Comparison of ENCODE assay signal across 14 cellular contexts in genomic region chr5:142808778-142809606, GRCh38. TPM values are rescaled to one million over a fixed set of nuclear protein-coding genes. Genes with fewer than 3 reads are reported as not detected.
A peak's percentile ranks its signal among the peaks of the same experiment; 100 is the strongest.
DNase-seq lines count a peak whose midpoint lies in the region; ATAC-seq, FAIRE-seq and TF ChIP-seq lines count a peak whose summit lies in the region.
"Had no signal": no experiment of that assay in that cellular context is flagged by ENCODE, and none has a peak within 500 bp of the region (broad histone marks: within the 10 kb centered on the region; RNA-seq: fewer than 3 reads in every experiment).

No MANE protein-coding gene starts in this region.

- no TSS peak for BruUV-seq in HepG2 (replicated peaks; lab: Mats Ljungman, UMichigan)

- no peaks in the 10 kb centered on the region for H3K9me3 ChIP-seq in HepG2 (ENCODE audit: low read length)
- no peaks in the 10 kb centered on the region for H3K9me3 ChIP-seq in right lobe of liver

- TF ChIP-seq POLR2A in HepG2 (IDR thresholded peaks at IDR 0.05; ENCODE audit: insufficient read depth in 1 of 2, low read depth in 2 of 2, low read length in 2 of 2), result no peak
- no peak for TF ChIP-seq POLR2A in right lobe of liver (IDR thresholded peaks at IDR 0.05)

- peaks cover 17% of the 10 kb centered on the region for H3K79me2 ChIP-seq in HepG2 (ENCODE audit: insufficient read depth, low read length)

- H3K9ac ChIP-seq in HepG2 (ENCODE audit: insufficient read depth, low read depth, low read length), result no peak overlapping the region

- intact Hi-C loops in HepG2 (cut with micrococcal nuclease; ENCODE audit: unreplicated experiment), result no loop called here
- intact Hi-C loops in right lobe of liver (cut with DNase I), result no loop called here

- in situ Hi-C loops in HepG2 (cut with HindIII; ENCODE audit: extremely low pct_ligation_motif_present, low pct_unique_long_range_greater_than_20kb), result no loop called here

- H4K20me1 ChIP-seq in HepG2 (ENCODE audit: insufficient read depth, low read length), result no peaks in the 10 kb centered on the region

- H3K27ac ChIP-seq in HepG2 (ENCODE audit: extremely low read length, insufficient read depth, low read length) (no peak overlapping the region), right lobe of liver (no peak overlapping the region)

- H3K4me1 ChIP-seq in HepG2 (ENCODE audit: insufficient read depth, low read length) (peaks cover 80% of the 10 kb centered on the region), right lobe of liver (peaks cover 0 to 37% (median 7%) of the 10 kb centered on the region in 4 donors)

- H3K36me3 ChIP-seq in HepG2 (replicated peaks in 1 of 2; ENCODE audit: control insufficient read depth in 1 of 2, insufficient read depth in 2 of 2, low read length in 2 of 2), result no peaks in the 10 kb centered on the region
- no peaks in the 10 kb centered on the region for H3K36me3 ChIP-seq in right lobe of liver

- CTCF ChIA-PET in HepG2 (lab: Yijun Ruan, JAX; ENCODE audit: low intra/inter-chr PET ratio, low total read pairs), result no interaction called here

- DNase-seq in HepG2 (ENCODE audit: low spot score) (no peak), right lobe of liver (no peak), NCI-H524 treated with DMSO at 0.1 percent for 48 hours (lab: John Stamatoyannopoulos, UW) (peak; percentile 89), globus pallidus (ENCODE audit: low spot score) (peak; percentile 31), COR-L47 (lab: John Stamatoyannopoulos, UW) (no peak), dermis blood vessel endothelial cell (no peak), GF-D8 (lab: John Stamatoyannopoulos, UW) (no peak)
- DNase-seq in activated CD4-positive, CD25-positive, alpha-beta regulatory T cell treated with anti-CD3 and anti-CD28 coated beads, Interleukin-2, amount 50 U/mL, for 72 hours, result no peak
- DNase-seq: activated CD4-positive, alpha-beta T cell treated with anti-CD3 and anti-CD28 coated beads for 4 hours; activated gamma-delta T cell treated with Interleukin-2 at 50 U/mL for 16 hours; DMS153; stimulated activated CD4-positive, alpha-beta T cell treated with anti-CD3 and anti-CD28 coated beads, Interleukin-2, amount 100 ng/mL, for 48 hours; T1000 had no signal

- H3K4me3 ChIP-seq in HepG2 (replicated peaks in 1 of 3; ENCODE audit: insufficient read depth in 1 of 3, low read depth in 2 of 3, low read length in 3 of 3) (no peak overlapping the region), right lobe of liver (no peak overlapping the region)

- H3K4me2 ChIP-seq in HepG2 (ENCODE audit: low read depth, low read length), result peak overlapping the region; percentile 8; the same call in 1 of the 2 replicates

- WGBS in HepG2 (ENCODE audit: low lambda C conversion rate), result 97% methylated on average over 2 of the region's 5 CpGs
- 64% methylated on average over 2 of the region's 5 CpGs for WGBS in right lobe of liver (ENCODE audit: insufficient coverage, low coverage, low lambda C conversion rate, missing lambda C conversion rate)

- POLR2A ChIA-PET in HepG2 (lab: Yijun Ruan, JAX), result interaction anchor here (0.9 to 1.9 kb wide), 4 partner anchors 9 to 25 kb away, joined by 3 to 10 read pairs (median 6); no protein-coding TSS in a partner anchor

- no peak for TF ChIP-seq RAD21 in HepG2 (CRISPR knock-in tag; IDR thresholded peaks at IDR 0.05)

- TF ChIP-seq EP300 in HepG2 (IDR thresholded peaks at IDR 0.05; ENCODE audit: low read depth in 2 of 2, low read length in 2 of 2) (no peak), HepG2 (CRISPR knock-in tag; IDR thresholded peaks at IDR 0.05; ENCODE audit: borderline replicate concordance) (no peak)

- H3K27me3 ChIP-seq in HepG2 (ENCODE audit: control insufficient read depth in 1 of 2, insufficient read depth in 2 of 2, low read length in 2 of 2), result no peaks in the 10 kb centered on the region
- no peaks in the 10 kb centered on the region for H3K27me3 ChIP-seq in right lobe of liver

- no peak overlapping the region for H2AFZ ChIP-seq in HepG2 (ENCODE audit: low read length)

- TF ChIP-seq CTCF in HepG2 (CRISPR knock-in tag; IDR thresholded peaks at IDR 0.05) (no peak), right lobe of liver (IDR thresholded peaks at IDR 0.05) (no peak)

- FAIRE-seq in HepG2 (lab: Jason Lieb, UNC), result no peak

- no peak for ATAC-seq in HepG2
- ATAC-seq in right lobe of liver, result no peak
- ATAC-seq: Right ventricle myocardium inferior had no signal

TF ChIP-seq in HepG2, 621 proteins besides CTCF, POLR2A, EP300 and RAD21 (continues in another document):
- peak; percentile 51; the same call in 1 of the 2 replicates for TF ChIP-seq HNF4A (CRISPR knock-in tag; IDR thresholded peaks at IDR 0.05)
- peak; percentile 62; the same call in 1 of the 2 replicates for TF ChIP-seq ZNF143 (CRISPR knock-in tag; IDR thresholded peaks at IDR 0.05)
- peak; percentile 23; the same call in 1 of the 2 replicates for TF ChIP-seq THAP11 (CRISPR knock-in tag; IDR thresholded peaks at IDR 0.05)
- peak; percentile 88 for TF ChIP-seq BCL6 (CRISPR knock-in tag; IDR thresholded peaks at IDR 0.05)
- no peak for TF ChIP-seq TARDBP (CRISPR knock-in tag; IDR thresholded peaks at IDR 0.05)
- TF ChIP-seq ARID5B (CRISPR knock-in tag; IDR thresholded peaks at IDR 0.05), result 0 out of 2 replicates have a peak, but pooled peaks have one; percentile 13

RNA-seq across cellular contexts. Expression of gene ARHGAP26, which starts 38.8 kb away (rescaled TPM):
- 11.9 and 18.2 TPM in 2 replicates for total RNA-seq in HepG2 (2016; rRNA removed; fragmentation: Illumina TruSeq; extraction: Trizol)
- 19.7 and 23.1 TPM in 2 replicates for total RNA-seq in HepG2 (2016; cell fraction: cytosol; rRNA removed; fragmentation: Illumina TruSeq; extraction: Trizol; ENCODE audit: low read depth)
- total RNA-seq in HepG2 (2016; cell fraction: insoluble cytoplasmic fraction; rRNA removed; fragmentation: Illumina TruSeq; extraction: Trizol), result 13.7 and 16.7 TPM in 2 replicates
- total RNA-seq in HepG2 (2016; cell fraction: membrane; rRNA removed; fragmentation: Illumina TruSeq; extraction: Trizol), result 6.8 and 8.5 TPM in 2 replicates
- 81.5 and 87.1 TPM in 2 replicates for total RNA-seq in HepG2 (2016; cell fraction: nucleus; rRNA removed; fragmentation: Illumina TruSeq; extraction: Trizol)
- polyA plus RNA-seq in HepG2 (2011; rRNA removed), result 9.1 and 9.6 TPM in 2 replicates
- 2.5 and 2.7 TPM in 2 replicates for polyA plus RNA-seq in HepG2 (2011; cell fraction: cytosol; rRNA removed)
- 27.9 and 47.7 TPM in 2 replicates for polyA plus RNA-seq in HepG2 (2011; cell fraction: nucleus; rRNA removed)
- 8.8 and 10.3 TPM in 2 replicates for polyA plus RNA-seq in HepG2 (2012)
- 0.63 and 0.71 TPM in 2 replicates for polyA plus RNA-seq in HepG2 (2016; cell fraction: cytosol; fragmentation: Illumina TruSeq; extraction: Trizol; ENCODE audit: low read depth)
- 8.9 and 9.9 TPM in 2 replicates for polyA plus RNA-seq in HepG2 (2016; cell fraction: insoluble cytoplasmic fraction; fragmentation: Illumina TruSeq; extraction: Trizol; ENCODE audit: low read depth)
- 1.4 and 1.7 TPM in 2 replicates for polyA plus RNA-seq in HepG2 (2016; cell fraction: membrane; fragmentation: Illumina TruSeq; extraction: Trizol; ENCODE audit: low read depth)
- polyA plus RNA-seq in HepG2 (2016; cell fraction: nucleus; fragmentation: Illumina TruSeq; extraction: Trizol; ENCODE audit: insufficient read depth, low read depth), result 34.1 and 38.4 TPM in 2 replicates
- 7.2 and 23.4 TPM in 2 replicates for polyA minus RNA-seq in HepG2 (2011; rRNA and poly(A)+ RNA removed; ENCODE audit: low replicate concordance)
- polyA minus RNA-seq in HepG2 (2011; cell fraction: cytosol; rRNA and poly(A)+ RNA removed), result 6.4 TPM in 2 replicates
- 87.8 and 98.5 TPM in 2 replicates for polyA minus RNA-seq in HepG2 (2011; cell fraction: nucleus; rRNA and poly(A)+ RNA removed)
- 10 to 100 TPM in 2 of 6 experiments, 1 to 10 TPM in 4; 6.7 to 14.5 (median 8.3) TPM for total RNA-seq in right lobe of liver
- total RNA-seq in dermis blood vessel endothelial cell, result 49.9 and 51.7 TPM in 2 replicates

Comparison
In these comparisons a context has a peak if more than half of its experiments do, and no peak if none do; other contexts are left out.
1. DNase-seq: peak in NCI-H524 treated with DMSO at 0.1 percent for 48 hours (single experiment) and globus pallidus (single experiment); none in HepG2 (single experiment), right lobe of liver (0 of 3), COR-L47 (single experiment), dermis blood vessel endothelial cell (single experiment), GF-D8 (single experiment) and activated CD4-positive, CD25-positive, alpha-beta regulatory T cell treated with anti-CD3 and anti-CD28 coated beads, Interleukin-2, amount 50 U/mL, for 72 hours (single experiment).